Comparison of ENCODE assay signal across 9 cellular contexts in genomic region chr1:41496080-41497055, GRCh38. TPM values are rescaled to one million over a fixed set of nuclear protein-coding genes. Genes with fewer than 3 reads are reported as not detected.
A peak's percentile ranks its signal among the peaks of the same experiment; 100 is the strongest.
DNase-seq lines count a peak whose midpoint lies in the region; ATAC-seq and TF ChIP-seq lines count a peak whose summit lies in the region.
"Had no signal": no experiment of that assay in that cellular context is flagged by ENCODE, and none has a peak within 500 bp of the region (broad histone marks: within the 10 kb centered on the region; RNA-seq: fewer than 3 reads in every experiment).

No MANE protein-coding gene starts in this region.

- H3K4me1 ChIP-seq in duodenal mucosa (ENCODE audit: control insufficient read depth in 1 of 2, insufficient read depth in 2 of 2, low read length in 2 of 2) (peaks cover 33 to 42% of the 10 kb centered on the region in 2 donors), mesenchymal stem cell (ENCODE audit: control insufficient read depth, insufficient read depth, low read depth, low read length) (peaks cover 59% of the 10 kb centered on the region)

- peak overlapping the region; percentile 63 for H3K27ac ChIP-seq in duodenal mucosa (ENCODE audit: low read depth, low read length)
- H3K27ac ChIP-seq in mesenchymal stem cell (ENCODE audit: low read length, poor library complexity, severe bottlenecking) = peak overlapping the region; percentile 11

- peak overlapping the region; percentile 32 to 44 for H3K9ac ChIP-seq in duodenal mucosa (ENCODE audit: low read depth in 1 of 2, low read length in 2 of 2)
- H3K9ac ChIP-seq in mesenchymal stem cell (ENCODE audit: low read length) = peak overlapping the region; percentile 80

- peaks cover 21% of the 10 kb centered on the region for H3K27me3 Mint-ChIP-seq in stimulated activated naive CD8-positive, alpha-beta T cell treated with anti-CD3 and anti-CD28 coated beads, Interleukin-15, Interleukin-2, amounts not matched to agents 100 ng/mL and 50 ng/mL, for 24 hours
- H3K27me3 Mint-ChIP-seq in T-helper 17 cell = peaks cover 22% of the 10 kb centered on the region

- H4K91ac ChIP-seq in mesenchymal stem cell (ENCODE audit: low read length) = peak overlapping the region; percentile 92

- TF ChIP-seq CTCF in BJ (IDR thresholded peaks at IDR 0.05; ENCODE audit: insufficient read depth, low read depth, low read length) (no peak), HFF-Myc (IDR thresholded peaks at IDR 0.05; ENCODE audit: low read depth, low read length, missing control alignments) (no peak)

- H3K36me3 ChIP-seq in BJ (ENCODE audit: control insufficient read depth, insufficient read depth, low read length) (no peaks in the 10 kb centered on the region), duodenal mucosa (ENCODE audit: control insufficient read depth in 1 of 2, insufficient read depth in 2 of 2, low read length in 2 of 2) (no peaks in the 10 kb centered on the region), mesenchymal stem cell (ENCODE audit: control insufficient read depth in 1 of 2, insufficient read depth in 2 of 2, low read depth in 1 of 2, low read length in 2 of 2) (no peaks in the 10 kb centered on the region)

- peak overlapping the region; percentile 94 for H4K8ac ChIP-seq in mesenchymal stem cell (ENCODE audit: low read length)

- no peaks in the 10 kb centered on the region for H3K9me3 Mint-ChIP-seq in stimulated activated naive CD8-positive, alpha-beta T cell treated with anti-CD3 and anti-CD28 coated beads, Interleukin-15, Interleukin-2, amounts not matched to agents 100 ng/mL and 50 ng/mL, for 24 hours
- H3K9me3 Mint-ChIP-seq: IgD-negative memory B cell had no signal

- no peak overlapping the region for H3K27ac Mint-ChIP-seq in stimulated activated naive CD8-positive, alpha-beta T cell treated with anti-CD3 and anti-CD28 coated beads, Interleukin-15, Interleukin-2, amounts not matched to agents 100 ng/mL and 50 ng/mL, for 24 hours
- no peak overlapping the region for H3K27ac Mint-ChIP-seq in T-helper 17 cell
- H3K27ac Mint-ChIP-seq: IgD-negative memory B cell had no signal

- peak overlapping the region; percentile 79 to 85 for H3K4ac ChIP-seq in mesenchymal stem cell (ENCODE audit: low read depth in 1 of 2, low read length in 2 of 2)

- peak overlapping the region; percentile 97 for H2BK120ac ChIP-seq in mesenchymal stem cell (ENCODE audit: low read depth, low read length)

- POLR2A ChIA-PET in BJ (lab: Charles Lee) = no interaction called here

- H3K4me1 Mint-ChIP-seq in stimulated activated naive CD8-positive, alpha-beta T cell treated with anti-CD3 and anti-CD28 coated beads, Interleukin-15, Interleukin-2, amounts not matched to agents 100 ng/mL and 50 ng/mL, for 24 hours (ENCODE audit: low read depth) = peaks cover 8% of the 10 kb centered on the region
- peaks cover 2% of the 10 kb centered on the region for H3K4me1 Mint-ChIP-seq in T-helper 17 cell

- H3K14ac ChIP-seq in mesenchymal stem cell (ENCODE audit: low read length in 2 of 2) = no peak overlapping the region

- H2BK15ac ChIP-seq in mesenchymal stem cell (ENCODE audit: low read depth, poor library complexity, severe bottlenecking) = peak overlapping the region; percentile 97

- peak overlapping the region; percentile 74 for H2BK5ac ChIP-seq in mesenchymal stem cell (ENCODE audit: low read depth, low read length, poor library complexity, severe bottlenecking)

- no peaks in the 10 kb centered on the region for H3K36me3 Mint-ChIP-seq in stimulated activated naive CD8-positive, alpha-beta T cell treated with anti-CD3 and anti-CD28 coated beads, Interleukin-15, Interleukin-2, amounts not matched to agents 100 ng/mL and 50 ng/mL, for 24 hours (ENCODE audit: low read depth)
- no peaks in the 10 kb centered on the region for H3K36me3 Mint-ChIP-seq in T-helper 17 cell (ENCODE audit: low read depth)
- H3K36me3 Mint-ChIP-seq: IgD-negative memory B cell had no signal

- ATAC-seq in T-helper 17 cell = no peak

- H3K23ac ChIP-seq in mesenchymal stem cell (ENCODE audit: low read length in 2 of 2) = peak overlapping the region in 1 of 2 experiments; percentile 57

- H3K27me3 ChIP-seq in BJ (ENCODE audit: control insufficient read depth, insufficient read depth, low read length) (no peaks in the 10 kb centered on the region), duodenal mucosa (ENCODE audit: control insufficient read depth in 1 of 2, insufficient read depth in 2 of 2, low read length in 2 of 2) (peaks cover 5 to 17% of the 10 kb centered on the region in 2 donors), mesenchymal stem cell (ENCODE audit: control insufficient read depth in 1 of 2, insufficient read depth in 1 of 2, low read length in 2 of 2) (peaks cover 0 to 6% of the 10 kb centered on the region in 2 experiments)

- CTCF ChIA-PET in BJ (lab: Yijun Ruan, JAX) = interaction anchor here (1.2 to 1.7 kb wide), 4 partner anchors 14 to 638 kb away, joined by 3 to 5 read pairs (median 5); no protein-coding TSS in a partner anchor

- DNase-seq in BJ (ENCODE audit: low read depth) (no peak), HFF-Myc (ENCODE audit: extremely low read depth, low read depth) (no peak), SW480 (ENCODE audit: low spot score) (peak; percentile 92), mesenchymal stem cell (peak; percentile 68), AML-193 (lab: John Stamatoyannopoulos, UW) (no peak), T-helper 17 cell (no peak)

- WGBS in mesenchymal stem cell = 9% methylated on average over 61 of the region's 74 CpGs

- H2AK5ac ChIP-seq in mesenchymal stem cell (ENCODE audit: low read length, severe bottlenecking) = peak overlapping the region; percentile 81

- peak overlapping the region; percentile 27 for H3K4me3 ChIP-seq in BJ (ENCODE audit: low read depth, low read length)
- peak overlapping the region; percentile 20 for H3K4me3 ChIP-seq in HFF-Myc (replicated peaks; ENCODE audit: low read depth, low read length)
- peak overlapping the region; percentile 48 for H3K4me3 ChIP-seq in duodenal mucosa (ENCODE audit: low read depth in 1 of 2, low read length in 2 of 2)
- peak overlapping the region; percentile 34 to 71 for H3K4me3 ChIP-seq in mesenchymal stem cell (ENCODE audit: insufficient read depth in 1 of 2, low read depth in 1 of 2, low read length in 2 of 2)

- H3K4me2 ChIP-seq in mesenchymal stem cell (ENCODE audit: low read length, poor library complexity, severe bottlenecking) = peak overlapping the region; percentile 72

- H3K18ac ChIP-seq in mesenchymal stem cell (ENCODE audit: low read depth in 1 of 2, low read length in 2 of 2) = peak overlapping the region; percentile 81 to 86

- peak overlapping the region; percentile 62 for H3K4me3 Mint-ChIP-seq in stimulated activated naive CD8-positive, alpha-beta T cell treated with anti-CD3 and anti-CD28 coated beads, Interleukin-15, Interleukin-2, amounts not matched to agents 100 ng/mL and 50 ng/mL, for 24 hours
- no peak overlapping the region for H3K4me3 Mint-ChIP-seq in T-helper 17 cell

- H3K9me3 ChIP-seq in duodenal mucosa (ENCODE audit: control insufficient read depth in 1 of 2, low read length in 2 of 2) (no peaks in the 10 kb centered on the region), mesenchymal stem cell (ENCODE audit: control insufficient read depth, low read length) (no peaks in the 10 kb centered on the region), T-helper 17 cell (ENCODE audit: control insufficient read depth, low read length, poor library complexity, severe bottlenecking) (no peaks in the 10 kb centered on the region)

- H3K79me1 ChIP-seq in mesenchymal stem cell (replicated peaks; ENCODE audit: low read length, poor library complexity, severe bottlenecking) = no peaks in the 10 kb centered on the region

- H2BK12ac ChIP-seq in mesenchymal stem cell (ENCODE audit: low read length in 2 of 2) = peak overlapping the region; percentile 63 to 92

- H2AFZ ChIP-seq in mesenchymal stem cell (ENCODE audit: low read depth, low read length) = no peak overlapping the region

RNA-seq across cellular contexts. Expression of gene EDN2, which starts 11.9 kb away (rescaled TPM):
- polyA plus RNA-seq in BJ (2011; rRNA removed) = 0.06 TPM in 1 of 2 replicates, not detected in the other
- not detected in 2 replicates for polyA minus RNA-seq in BJ (2011; rRNA and poly(A)+ RNA removed)
- 0.15 TPM for polyA plus RNA-seq in mesenchymal stem cell (2013, experiment 1 of 2)
- 0.15 TPM for polyA plus RNA-seq in mesenchymal stem cell (2013, experiment 2 of 2)
- under 1 TPM in 1 of 2 donors, not detected in 1; 0.37 TPM for total RNA-seq in T-helper 17 cell
- polyA plus RNA-seq: IgD-negative memory B cell had no signal

Comparison
In these comparisons a context has a peak if more than half of its experiments do, and no peak if none do; other contexts are left out.
1. DNase-seq: peak in SW480 (single experiment) and mesenchymal stem cell (single experiment); none in BJ (single experiment), HFF-Myc (single experiment), AML-193 (0 of 2) and T-helper 17 cell (0 of 3).
2. Peak in every context shown above with its lines, with median percentiles within 50 percentile points of each other: H3K4me3 ChIP-seq.